ENCODE assay signal across 13 cellular contexts in genomic region chr6:53741417-53741816, GRCh38.
A peak's percentile ranks its signal among the peaks of the same experiment; 100 is the strongest.
DNase-seq lines count a peak whose midpoint lies in the region; ATAC-seq and TF ChIP-seq lines count a peak whose summit lies in the region.
"Had no signal": no experiment of that assay in that cellular context is flagged by ENCODE, and none has a peak within 500 bp of the region (broad histone marks: within the 10 kb centered on the region; RNA-seq: fewer than 3 reads in every experiment).

No MANE protein-coding gene starts in this region.

- peak; percentile 28; the same call in 1 of the 3 replicates for ATAC-seq in SK-N-SH treated with all-trans-retinoic acid at 6 μM for 48 hours
- ATAC-seq in HG02973 (IDR thresholded peaks at IDR 0.05; ENCODE audit: unreplicated experiment), result no peak
- ATAC-seq: esophagus mucosa had no signal

- DNase-seq in SIG-M5 treated with dmso at 0.1 percent for 504 hours (lab: John Stamatoyannopoulos, UW; ENCODE audit: unreplicated experiment), result peak; percentile 81
- DNase-seq in SIG-M5 (lab: John Stamatoyannopoulos, UW), result no peak
- peak; percentile 90 for DNase-seq in amniotic epithelial cell (ENCODE audit: low read depth)
- peak; percentile 11 to 37 for DNase-seq in stimulated activated CD4-positive, alpha-beta T cell treated with anti-CD3 and anti-CD28 coated beads, Interleukin-4, amount 100 ng/mL, for 48 hours (ENCODE audit: low read depth in 2 of 2)
- DNase-seq in NCI-H1105 treated with DMSO at 0.1 percent for 48 hours (lab: John Stamatoyannopoulos, UW), result no peak
- DNase-seq in putamen (ENCODE audit: low spot score), result no peak
- DNase-seq: 8988T, NCI-H1436, OCI-M1, ovary had no signal

TF ChIP-seq in SK-N-SH treated with all-trans-retinoic acid at 6 μM for 48 hours, 23 proteins besides CTCF, POLR2A, EP300 and RAD21:
- TF ChIP-seq, protein P1, sequence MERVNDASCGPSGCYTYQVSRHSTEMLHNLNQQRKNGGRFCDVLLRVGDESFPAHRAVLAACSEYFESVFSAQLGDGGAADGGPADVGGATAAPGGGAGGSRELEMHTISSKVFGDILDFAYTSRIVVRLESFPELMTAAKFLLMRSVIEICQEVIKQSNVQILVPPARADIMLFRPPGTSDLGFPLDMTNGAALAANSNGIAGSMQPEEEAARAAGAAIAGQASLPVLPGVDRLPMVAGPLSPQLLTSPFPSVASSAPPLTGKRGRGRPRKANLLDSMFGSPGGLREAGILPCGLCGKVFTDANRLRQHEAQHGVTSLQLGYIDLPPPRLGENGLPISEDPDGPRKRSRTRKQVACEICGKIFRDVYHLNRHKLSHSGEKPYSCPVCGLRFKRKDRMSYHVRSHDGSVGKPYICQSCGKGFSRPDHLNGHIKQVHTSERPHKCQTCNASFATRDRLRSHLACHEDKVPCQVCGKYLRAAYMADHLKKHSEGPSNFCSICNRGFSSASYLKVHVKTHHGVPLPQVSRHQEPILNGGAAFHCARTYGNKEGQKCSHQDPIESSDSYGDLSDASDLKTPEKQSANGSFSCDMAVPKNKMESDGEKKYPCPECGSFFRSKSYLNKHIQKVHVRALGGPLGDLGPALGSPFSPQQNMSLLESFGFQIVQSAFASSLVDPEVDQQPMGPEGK (CRISPR knock-in tag; IDR thresholded peaks at IDR 0.05; ENCODE audit: borderline replicate concordance), result no peak
- no peak for TF ChIP-seq ZFP3 (CRISPR knock-in tag; IDR thresholded peaks at IDR 0.05)
- TF ChIP-seq ZNF8 (CRISPR knock-in tag; IDR thresholded peaks at IDR 0.05), result no peak
- no peak for TF ChIP-seq PPARA (CRISPR knock-in tag; IDR thresholded peaks at IDR 0.05; ENCODE audit: borderline replicate concordance)
- TF ChIP-seq ESRRG (CRISPR knock-in tag; IDR thresholded peaks at IDR 0.05), result no peak
- no peak for TF ChIP-seq TCF4 (CRISPR knock-in tag; IDR thresholded peaks at IDR 0.05; ENCODE audit: borderline replicate concordance)
- TF ChIP-seq ZNF565 (CRISPR knock-in tag; conservative IDR thresholded peaks at IDR 0.05; ENCODE audit: low read depth), result no peak
- TF ChIP-seq GLIS3 (CRISPR knock-in tag; IDR thresholded peaks at IDR 0.05), result no peak
- TF ChIP-seq RARB (CRISPR knock-in tag; IDR thresholded peaks at IDR 0.05), result no peak
- TF ChIP-seq ARNTL (CRISPR knock-in tag; IDR thresholded peaks at IDR 0.05; ENCODE audit: borderline replicate concordance, low read depth), result no peak
- no peak for TF ChIP-seq OSR1 (CRISPR knock-in tag; IDR thresholded peaks at IDR 0.05)
- TF ChIP-seq ZNF70 (CRISPR knock-in tag; IDR thresholded peaks at IDR 0.05), result no peak
- TF ChIP-seq POU6F1 (CRISPR knock-in tag; IDR thresholded peaks at IDR 0.05; ENCODE audit: borderline replicate concordance, low read depth), result no peak

Comparison
In these comparisons a context has a peak if more than half of its experiments do, and no peak if none do; other contexts are left out.
1. DNase-seq: peak in SIG-M5 treated with dmso at 0.1 percent for 504 hours (single experiment), amniotic epithelial cell (single experiment) and stimulated activated CD4-positive, alpha-beta T cell treated with anti-CD3 and anti-CD28 coated beads, Interleukin-4, amount 100 ng/mL, for 48 hours (2 of 2); none in SIG-M5 (single experiment), NCI-H1105 treated with DMSO at 0.1 percent for 48 hours (single experiment) and putamen (single experiment).